ENCODE assay signal across 9 cellular contexts in the genomic region with DNA sequence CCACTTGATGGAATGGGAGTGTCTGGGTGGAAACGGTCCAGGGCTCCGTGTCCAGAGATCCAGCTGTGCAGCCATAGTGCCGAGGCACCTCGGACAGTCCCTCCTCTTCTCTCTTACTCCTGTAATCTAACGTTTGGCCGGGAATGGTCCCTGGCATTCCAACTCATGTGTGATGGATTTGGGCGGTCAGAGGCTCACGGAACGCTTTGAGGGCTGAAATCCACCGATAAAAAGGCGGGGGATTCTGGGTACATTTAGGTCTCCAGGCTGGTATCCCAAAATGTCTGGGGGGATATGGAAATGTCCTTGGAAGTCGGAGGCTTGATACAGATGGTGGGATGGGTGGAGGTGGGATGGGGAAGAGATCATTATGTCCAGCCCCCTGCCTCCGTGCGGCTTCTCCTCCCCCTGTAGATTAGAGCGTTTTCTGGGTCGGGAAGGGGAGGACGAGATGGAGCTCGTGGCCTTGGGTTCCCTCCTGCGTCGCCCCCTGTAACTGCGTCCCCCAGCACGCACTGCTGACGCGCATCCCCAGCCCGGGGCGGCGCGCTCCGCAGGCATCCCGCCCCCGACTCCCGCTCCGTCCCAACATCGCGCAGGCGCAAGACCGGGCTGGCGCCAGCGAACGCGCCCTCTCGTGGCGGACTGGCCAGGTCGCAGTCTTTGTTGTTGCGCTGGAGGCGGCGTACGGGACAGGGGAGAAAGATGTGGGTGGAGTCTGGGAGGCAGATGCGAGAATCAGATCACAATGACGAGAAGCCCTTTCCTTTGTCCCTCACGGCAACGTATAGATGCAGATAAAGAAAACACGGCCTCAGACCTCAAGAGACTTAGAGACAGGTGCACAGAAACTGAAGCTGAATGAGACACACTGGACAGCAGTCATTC. TPM values are rescaled to one million over a fixed set of nuclear protein-coding genes. Genes with fewer than 3 reads are reported as not detected.
DNase-seq lines count a peak whose midpoint lies in the region; ATAC-seq and TF ChIP-seq lines count a peak whose summit lies in the region.
"Had no signal": no experiment of that assay in that cellular context is flagged by ENCODE, and none has a peak within 500 bp of the region (broad histone marks: within the 10 kb centered on the region; RNA-seq: fewer than 3 reads in every experiment).

No MANE protein-coding gene starts in this region.

- peak; percentile 87 to 93 for DNase-seq in AML-193 (lab: John Stamatoyannopoulos, UW)
- DNase-seq in NCI-H510A (lab: John Stamatoyannopoulos, UW): peak; percentile 94
- DNase-seq in activated CD4-positive, alpha-beta T cell treated with anti-CD3 and anti-CD28 coated beads for 1 hour: peak; percentile 92
- no peak for DNase-seq in chondrocyte (ENCODE audit: low spot score)
- DNase-seq in left colon: peak; percentile 85 to 91
- DNase-seq in stimulated activated CD4-positive, alpha-beta T cell treated with anti-CD3 and anti-CD28 coated beads, Interleukin-1b, Interleukin-23, amount 100 ng/mL, for 24 hours (ENCODE audit: low read depth in 4 of 4, low spot score in 1 of 4): peak; percentile 87 to 94 (median 94)

- peak overlapping the region; percentile 80 for H3K4me3 Mint-ChIP-seq in chondrocyte (ENCODE audit: unreplicated experiment)

- no peaks in the 10 kb centered on the region for H3K27me3 Mint-ChIP-seq in chondrocyte (ENCODE audit: low read depth)

- H3K27ac Mint-ChIP-seq in chondrocyte (ENCODE audit: unreplicated experiment): peak overlapping the region; percentile 64

- peak; percentile 97 for TF ChIP-seq CTCF in chondrocyte (IDR thresholded peaks at IDR 0.05)

- intact Hi-C loops in left colon (cut with DNase I, micrococcal nuclease): no loop called here

- no peaks in the 10 kb centered on the region for H3K9me3 Mint-ChIP-seq in chondrocyte (ENCODE audit: low read depth)

- ATAC-seq in GM19035 (IDR thresholded peaks at IDR 0.05; ENCODE audit: unreplicated experiment) (peak; percentile 87), HG03378 (IDR thresholded peaks at IDR 0.05; ENCODE audit: unreplicated experiment) (peak; percentile 57), left colon (peak; percentile 98)

- H3K36me3 Mint-ChIP-seq in chondrocyte (ENCODE audit: low read depth): no peaks in the 10 kb centered on the region

- H3K4me1 Mint-ChIP-seq in chondrocyte (ENCODE audit: low read depth): peaks cover 18% of the 10 kb centered on the region

RNA-seq across cellular contexts. Expression of a gene that starts 4.5 kb away (rescaled TPM):
- total RNA-seq in chondrocyte: 0.85 to 5.5 TPM (median 1.3 TPM) in 3 replicates
- total RNA-seq in left colon: 1 to 10 TPM in 1 of 2 donors, under 1 TPM in 1; 0.31 to 4.7 TPM
- total RNA-seq: T-helper 2 cell treated with Interferon-gamma antibody and Interleukin-4, amounts not matched to agents 100 ng/mL and 5 ng/mL, for 36 hours had no signal

RNA-seq across cellular contexts. Expression of a gene that starts 10.8 kb away (rescaled TPM):
- total RNA-seq in chondrocyte (75.4 to 84.2 TPM (median 79.3 TPM) in 3 replicates), left colon (10 to 100 TPM; 30.6 to 34.3 TPM)

RNA-seq across cellular contexts. Expression of a gene that starts 31.3 kb away (rescaled TPM):
- 26.0 to 29.4 TPM (median 27.6 TPM) in 3 replicates for total RNA-seq in chondrocyte
- under 1 TPM; 0.70 to 0.92 TPM for total RNA-seq in left colon

RNA-seq across cellular contexts. Expression of a gene that starts 40.2 kb away (rescaled TPM):
- total RNA-seq in chondrocyte (34,852 to 36,120 TPM (median 35,333 TPM) in 3 replicates), left colon (10 to 100 TPM; 33.5 to 91.9 TPM)

Comparison
In these comparisons a context has a peak if more than half of its experiments do, and no peak if none do; other contexts are left out.
1. RNA of a gene that starts 31.3 kb away (total RNA-seq): 26.0 to 29.4 TPM in chondrocyte; 0.70 to 0.92 TPM in left colon; every median in the first group is over 10 times any median in the second.
2. Peak in every context shown above with its lines, with median percentiles within 50 percentile points of each other: ATAC-seq.